Comparison of ENCODE assay signal across 17 cellular contexts in the genomic region with DNA sequence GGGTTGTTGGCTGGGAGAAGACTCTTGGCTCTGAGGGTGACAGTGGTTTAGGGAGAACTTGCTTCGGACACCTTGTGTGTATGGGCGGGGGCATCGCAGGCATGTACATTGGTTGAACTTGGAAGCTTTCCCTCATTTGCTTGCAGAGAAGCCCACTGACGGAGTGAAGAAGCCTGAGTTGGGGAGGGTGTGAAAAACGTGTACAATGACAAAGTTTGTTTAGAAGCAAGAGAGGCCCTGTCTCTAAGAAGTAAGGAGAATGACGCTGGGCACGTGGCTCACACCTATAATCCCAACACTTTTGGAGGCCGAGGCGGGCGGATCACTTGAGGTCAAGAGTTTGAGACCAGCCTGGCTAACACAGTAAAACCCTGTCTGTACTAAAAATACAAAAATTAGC. TPM values are rescaled to one million over a fixed set of nuclear protein-coding genes. Genes with fewer than 3 reads are reported as not detected.
DNase-seq lines count a peak whose midpoint lies in the region; ATAC-seq and TF ChIP-seq lines count a peak whose summit lies in the region.
"Had no signal": no experiment of that assay in that cellular context is flagged by ENCODE, and none has a peak within 500 bp of the region (broad histone marks: within the 10 kb centered on the region; RNA-seq: fewer than 3 reads in every experiment).

No MANE protein-coding gene starts in this region.

- H3K9me3 Mint-ChIP-seq in naive thymus-derived CD8-positive, alpha-beta T cell: no peaks in the 10 kb centered on the region
- H3K9me3 Mint-ChIP-seq in neural progenitor cell: no peaks in the 10 kb centered on the region
- H3K9me3 Mint-ChIP-seq: naive B cell had no signal

- H3K36me3 ChIP-seq in left ventricle myocardium inferior: peaks cover 8% of the 10 kb centered on the region
- H3K36me3 ChIP-seq in skeletal muscle tissue (ENCODE audit: control insufficient read depth in 3 of 3, insufficient read depth in 3 of 3, low read length in 3 of 3): peaks cover 0 to 3% (median 2%) of the 10 kb centered on the region in 3 donors
- no peaks in the 10 kb centered on the region for H3K36me3 ChIP-seq in neural progenitor cell
- H3K36me3 ChIP-seq: suprapubic skin had no signal

- no peak overlapping the region for H3K4me3 Mint-ChIP-seq in naive thymus-derived CD8-positive, alpha-beta T cell
- H3K4me3 Mint-ChIP-seq in neural progenitor cell: no peak overlapping the region

- intact Hi-C loops in left ventricle myocardium inferior (cut with micrococcal nuclease): loop anchor here (5.0 kb wide), 1 partner anchor 401 kb away; no protein-coding TSS in a partner anchor

- peaks cover 0 to 39% (median 13%) of the 10 kb centered on the region in 3 donors for H3K36me3 Mint-ChIP-seq in naive thymus-derived CD8-positive, alpha-beta T cell
- peaks cover 21% of the 10 kb centered on the region for H3K36me3 Mint-ChIP-seq in neural progenitor cell

- H3K9me3 ChIP-seq in AG04450 (ENCODE audit: control insufficient read depth, insufficient read depth, low read length): no peaks in the 10 kb centered on the region
- H3K9me3 ChIP-seq in left ventricle myocardium inferior (replicated peaks): no peaks in the 10 kb centered on the region
- no peaks in the 10 kb centered on the region for H3K9me3 ChIP-seq in skeletal muscle tissue (ENCODE audit: control insufficient read depth in 3 of 3, low read length in 3 of 3)
- H3K9me3 ChIP-seq in neural progenitor cell (ENCODE audit: low read depth): no peaks in the 10 kb centered on the region
- H3K9me3 ChIP-seq: suprapubic skin had no signal

- H3K27ac ChIP-seq in AG04450 (ENCODE audit: low read depth, low read length) (peak overlapping the region; percentile 47), RWPE1 (peak overlapping the region; percentile 62), left ventricle myocardium inferior (replicated peaks) (peak overlapping the region; percentile 93), skeletal muscle tissue (ENCODE audit: low read depth, low read length) (peak overlapping the region; percentile 87), neural progenitor cell (no peak overlapping the region)
- H3K27ac ChIP-seq: HL-60, suprapubic skin had no signal

- ATAC-seq in naive thymus-derived CD8-positive, alpha-beta T cell: no peak

- H3F3A ChIP-seq in neural progenitor cell (ENCODE audit: low read depth): peaks cover 7% of the 10 kb centered on the region

- H3K79me2 ChIP-seq in neural progenitor cell (ENCODE audit: low read depth): peaks cover 12% of the 10 kb centered on the region

- H3K4me1 ChIP-seq in left ventricle myocardium inferior: peaks cover 100% of the 10 kb centered on the region
- peaks cover 79 to 95% (median 87%) of the 10 kb centered on the region in 3 donors for H3K4me1 ChIP-seq in skeletal muscle tissue (ENCODE audit: control insufficient read depth in 3 of 3, insufficient read depth in 3 of 3, low read length in 3 of 3)
- peaks cover 13% of the 10 kb centered on the region for H3K4me1 ChIP-seq in neural progenitor cell

- POLR2A ChIA-PET in AG04450 (lab: Yijun Ruan, JAX): interaction anchor here (1.4 kb wide), 1 partner anchor 51 kb away, joined by 12 read pairs; no protein-coding TSS in a partner anchor
- POLR2A ChIA-PET in RWPE1 (lab: Yijun Ruan, JAX; ENCODE audit: low non-redundant PET): no interaction called here
- POLR2A ChIA-PET in naive thymus-derived CD8-positive, alpha-beta T cell (lab: Charles Lee): interaction anchor here (1.2 kb wide), 1 partner anchor 12 kb away, joined by 3 read pairs; no protein-coding TSS in a partner anchor

- CTCF ChIA-PET in AG04450 (lab: Charles Lee): interaction anchor here (1.0 to 3.4 kb wide), 5 partner anchors 18 to 101 kb away, joined by 3 to 16 read pairs (median 6); no protein-coding TSS in a partner anchor
- CTCF ChIA-PET in RWPE1 (lab: Yijun Ruan, JAX): no interaction called here

- H3K4me2 ChIP-seq in neural progenitor cell: no peak overlapping the region

- peaks cover 27 to 58% (median 45%) of the 10 kb centered on the region in 4 donors for H3K4me1 Mint-ChIP-seq in naive thymus-derived CD8-positive, alpha-beta T cell
- peaks cover 14% of the 10 kb centered on the region for H3K4me1 Mint-ChIP-seq in neural progenitor cell

- H4K20me1 ChIP-seq in neural progenitor cell (ENCODE audit: low read depth): peaks cover 7% of the 10 kb centered on the region

- H3K9ac ChIP-seq in skeletal muscle tissue (ENCODE audit: low read depth in 1 of 3, low read length in 3 of 3) (peak overlapping the region in 2 of 3 donors; percentile 39 to 74), neural progenitor cell (no peak overlapping the region)

- H3K27me3 ChIP-seq in AG04450 (ENCODE audit: control insufficient read depth, insufficient read depth, low read length) (no peaks in the 10 kb centered on the region), left ventricle myocardium inferior (ENCODE audit: low read depth) (no peaks in the 10 kb centered on the region), skeletal muscle tissue (ENCODE audit: control insufficient read depth in 3 of 3, insufficient read depth in 3 of 3, low read length in 3 of 3) (no peaks in the 10 kb centered on the region), neural progenitor cell (no peaks in the 10 kb centered on the region)
- H3K27me3 ChIP-seq: suprapubic skin had no signal

- TF ChIP-seq CTCF in AG04450 (IDR thresholded peaks at IDR 0.05; ENCODE audit: low read depth, low read length): no peak
- TF ChIP-seq CTCF in RWPE1 (conservative IDR thresholded peaks at IDR 0.05; ENCODE audit: low read depth): no peak
- TF ChIP-seq CTCF in left ventricle myocardium inferior (IDR thresholded peaks at IDR 0.05; ENCODE audit: borderline replicate concordance): no peak
- TF ChIP-seq CTCF in neural progenitor cell (IDR thresholded peaks at IDR 0.05): no peak

- DNase-seq in AG04450 (ENCODE audit: low read depth, low spot score) (no peak), RWPE1 (ENCODE audit: low spot score) (no peak), left ventricle myocardium inferior (no peak), SHP77 (lab: John Stamatoyannopoulos, UW) (no peak), neural progenitor cell (ENCODE audit: low spot score) (no peak)
- no peak for DNase-seq in stimulated activated CD4-positive, alpha-beta T cell treated with anti-CD3 and anti-CD28 coated beads, Interleukin-2, amount 100 ng/mL, for 24 hours
- DNase-seq in naive thymus-derived CD8-positive, alpha-beta T cell: no peak
- DNase-seq: activated CD8-positive, alpha-beta memory T cell treated with anti-CD3 and anti-CD28 coated beads for 24 hours; activated gamma-delta T cell treated with Interleukin-2 at 50 U/mL for 16 hours; Karpas-422; kidney; naive B cell; NCI-H1930; NCI-H526 treated with DMSO at 0.1 percent for 48 hours had no signal

- no peaks in the 10 kb centered on the region for H3K27me3 Mint-ChIP-seq in naive thymus-derived CD8-positive, alpha-beta T cell
- peaks cover 2% of the 10 kb centered on the region for H3K27me3 Mint-ChIP-seq in neural progenitor cell (ENCODE audit: insufficient read depth, low read depth)
- H3K27me3 Mint-ChIP-seq: naive B cell had no signal

- H3K4me3 ChIP-seq in AG04450 (ENCODE audit: low read depth, low read length) (no peak overlapping the region), left ventricle myocardium inferior (peak overlapping the region; percentile 38), skeletal muscle tissue (ENCODE audit: low read length in 3 of 3) (peak overlapping the region in 1 of 3 donors; percentile 16), neural progenitor cell (no peak overlapping the region)
- H3K4me3 ChIP-seq: suprapubic skin had no signal

- H3K27ac Mint-ChIP-seq in naive thymus-derived CD8-positive, alpha-beta T cell: peak overlapping the region in 1 of 10 donors; percentile 86
- no peak overlapping the region for H3K27ac Mint-ChIP-seq in neural progenitor cell

- no peak overlapping the region for H2AFZ ChIP-seq in neural progenitor cell (replicated peaks)

RNA-seq across cellular contexts. Expression of gene LIMD1, which starts 13.7 kb away (rescaled TPM):
- 20.7 and 24.3 TPM in 2 replicates for polyA plus RNA-seq in AG04450 (2011; rRNA removed)
- polyA minus RNA-seq in AG04450 (2011; rRNA and poly(A)+ RNA removed): 62.8 and 81.7 TPM in 2 replicates
- total RNA-seq in left ventricle myocardium inferior (27.8 TPM), skeletal muscle tissue (16.2 TPM), neural progenitor cell (ENCODE audit: low replicate concordance) (10.0 and 14.8 TPM in 2 replicates)
- total RNA-seq in naive thymus-derived CD8-positive, alpha-beta T cell: 10 to 100 TPM; 29.3 to 30.4 TPM
- polyA plus RNA-seq in naive thymus-derived CD8-positive, alpha-beta T cell: 1 to 10 TPM; 4.2 to 6.0 (median 4.6) TPM
